ENCODE assay signal across 15 cellular contexts in the genomic region with DNA sequence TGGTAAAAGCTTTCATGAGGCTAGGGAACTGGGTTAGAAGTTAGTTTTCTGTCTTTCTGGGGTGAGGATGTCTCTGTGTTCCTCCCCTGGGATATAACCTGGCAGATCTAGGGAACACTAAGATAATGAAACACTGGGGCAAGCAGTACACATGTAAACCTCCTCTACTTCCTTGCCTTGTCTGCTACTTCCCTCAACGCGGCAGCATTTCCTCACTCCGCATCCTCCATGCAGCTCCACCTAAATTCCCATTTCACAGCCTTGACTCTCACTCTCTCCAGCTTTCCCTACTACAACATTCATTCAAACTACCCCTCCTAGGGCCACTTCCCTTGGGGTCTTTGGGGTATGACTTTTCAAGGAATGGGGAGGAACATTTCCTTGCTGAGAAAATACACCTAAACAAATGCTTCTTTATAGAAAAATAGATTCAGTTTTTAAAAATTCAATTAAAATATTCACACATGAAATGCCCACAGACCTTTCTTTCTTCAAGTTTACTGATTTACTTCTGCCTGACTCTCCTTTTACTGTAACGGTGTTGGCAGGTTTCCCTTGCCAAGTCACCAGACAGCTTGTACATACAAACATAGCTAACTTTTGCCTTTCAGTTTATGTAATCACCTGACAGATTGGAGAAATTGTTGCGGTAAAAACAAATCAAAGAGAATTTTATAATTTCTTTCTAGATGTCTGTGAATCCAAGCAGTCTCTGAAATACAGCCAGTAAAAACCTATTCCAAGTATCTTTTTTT.
A peak's percentile ranks its signal among the peaks of the same experiment; 100 is the strongest.
DNase-seq lines count a peak whose midpoint lies in the region; ATAC-seq, FAIRE-seq and TF ChIP-seq lines count a peak whose summit lies in the region.
"Had no signal": no experiment of that assay in that cellular context is flagged by ENCODE, and none has a peak within 500 bp of the region (broad histone marks: within the 10 kb centered on the region; RNA-seq: fewer than 3 reads in every experiment).

No MANE protein-coding gene starts in this region.

- peak; percentile 53; the same call in 1 of the 2 replicates for ATAC-seq in WTC11
- ATAC-seq in pancreas, result peak; percentile 82 to 96 (median 95)
- ATAC-seq in HG02840 (IDR thresholded peaks at IDR 0.05; ENCODE audit: low FRiP score, unreplicated experiment), result no peak
- ATAC-seq: CD8-positive, alpha-beta T cell; naive thymus-derived CD8-positive, alpha-beta T cell had no signal

- no peaks in the 10 kb centered on the region for H3K23me2 ChIP-seq in H9 (ENCODE audit: insufficient read length, low read depth, low read length, poor library complexity, severe bottlenecking)

- no peaks in the 10 kb centered on the region for H4K20me1 ChIP-seq in H9 (ENCODE audit: control insufficient read depth, insufficient read depth, insufficient read length)

- TF ChIP-seq CTCF in WTC11 (IDR thresholded peaks at IDR 0.05) (no peak), foreskin fibroblast (IDR thresholded peaks at IDR 0.05; ENCODE audit: low read depth, low read length) (no peak), pancreas (IDR thresholded peaks at IDR 0.05) (no peak), H9 (conservative IDR thresholded peaks at IDR 0.05) (no peak)

- no peak overlapping the region for H3K56ac ChIP-seq in H9 (ENCODE audit: insufficient read length, low read depth, low read length)

- no peaks in the 10 kb centered on the region for H3K36me3 ChIP-seq in pancreas
- H3K36me3 ChIP-seq: SJCRH30, spleen had no signal

- H3K18ac ChIP-seq in H9 (ENCODE audit: insufficient read length, low read depth, low read length), result no peak overlapping the region

- no peak overlapping the region for H3K4me3 ChIP-seq in foreskin fibroblast (ENCODE audit: low read depth in 1 of 2, low read length in 2 of 2)
- H3K4me3 ChIP-seq in pancreas, result no peak overlapping the region
- H3K4me3 ChIP-seq: SJCRH30, spleen had no signal

- H3K27me3 ChIP-seq in pancreas, result no peaks in the 10 kb centered on the region
- no peaks in the 10 kb centered on the region for H3K27me3 ChIP-seq in H9 (ENCODE audit: insufficient read depth, low read length)
- H3K27me3 ChIP-seq: SJCRH30, spleen had no signal

- no peak overlapping the region for H4K91ac ChIP-seq in H9 (ENCODE audit: insufficient read length, low read depth, low read length)

- H3K4me1 ChIP-seq in pancreas, result peaks cover 3 to 10% (median 9%) of the 10 kb centered on the region in 3 donors
- H3K4me1 ChIP-seq in H9 (ENCODE audit: insufficient read depth, low read length), result no peaks in the 10 kb centered on the region
- H3K4me1 ChIP-seq: SJCRH30, spleen had no signal

- no peak overlapping the region for H4K8ac ChIP-seq in H9 (replicated peaks; ENCODE audit: insufficient read length, low read depth, low read length)

- DNase-seq in H4 (ENCODE audit: low spot score) (peak; percentile 45), WTC11 (ENCODE audit: low spot score) (no peak), foreskin fibroblast (peak; percentile 43 to 68), pancreas (peak in 4 of 6 donors; percentile 45 to 82 (median 60)), H9 (no peak)
- DNase-seq in activated CD4-positive, alpha-beta T cell treated with anti-CD3 and anti-CD28 coated beads, Interleukin-2, amount 50 U/mL, for 4 hours, result no peak
- DNase-seq: activated naive CD4-positive, alpha-beta T cell treated with Interleukin-2 at 50 U/mL for 16 hours; CD8-positive, alpha-beta T cell; GOT3; naive thymus-derived CD8-positive, alpha-beta T cell; NCI-H2107; SJCRH30; spleen; substantia nigra had no signal

- no peak overlapping the region for H2AFZ ChIP-seq in H9 (ENCODE audit: low read length)

- 43 to 48% methylated on average over 5 of the region's 5 CpGs for WGBS in pancreas, 2 donors
- no CpG with 5 or more reads among the region's 5 CpGs for WGBS in H9 (ENCODE audit: extremely low coverage, insufficient read length, low lambda C conversion rate)

- H3K79me2 ChIP-seq in H9 (ENCODE audit: insufficient read depth, low read length), result no peaks in the 10 kb centered on the region

- H2BK5ac ChIP-seq in H9 (ENCODE audit: insufficient read length, low read length), result no peak overlapping the region

- no peak overlapping the region for H2BK12ac ChIP-seq in H9 (ENCODE audit: insufficient read length, low read depth, low read length)

- no peak overlapping the region for H3K27ac Mint-ChIP-seq in WTC11
- no peak overlapping the region; a peak in 1 of 7 replicates for H3K27ac Mint-ChIP-seq in H9
- H3K27ac Mint-ChIP-seq: CD8-positive, alpha-beta T cell had no signal

- peak overlapping the region in 2 of 4 donors; percentile 19 to 56 for H3K27ac ChIP-seq in pancreas
- H3K27ac ChIP-seq in H9 (ENCODE audit: insufficient read length, low read depth, low read length), result no peak overlapping the region
- H3K27ac ChIP-seq: SJCRH30, spleen had no signal

- H3K79me1 ChIP-seq in H9 (ENCODE audit: insufficient read depth, low read depth, low read length, poor library complexity, severe bottlenecking), result no peaks in the 10 kb centered on the region

- H3K9me3 ChIP-seq in pancreas (no peaks in the 10 kb centered on the region), H9 (ENCODE audit: control insufficient read depth, low read depth, low read length) (no peaks in the 10 kb centered on the region)
- H3K9me3 ChIP-seq: SJCRH30 had no signal

- H3K4ac ChIP-seq in H9 (ENCODE audit: low read depth, low read length), result no peak overlapping the region

- no peak overlapping the region for H3K4me2 ChIP-seq in H9 (ENCODE audit: insufficient read depth, insufficient read length, low read length)

- no peak overlapping the region for H3K23ac ChIP-seq in H9 (ENCODE audit: insufficient read length, low read depth, low read length)

- no peak overlapping the region for H4K5ac ChIP-seq in H9 (ENCODE audit: insufficient read length, low read depth, low read length)

- POLR2A ChIA-PET in WTC11 (lab: Charles Lee), result no interaction called here

- H2BK20ac ChIP-seq in H9 (ENCODE audit: low read depth, low read length, poor library complexity, severe bottlenecking), result no peak overlapping the region

- H3K4me1 Mint-ChIP-seq in WTC11 (peaks cover 8% of the 10 kb centered on the region), H9 (peaks cover 0 to 3% of the 10 kb centered on the region in 2 experiments; a peak in 1 of 4 replicates)

- no peak overlapping the region for H3T11ph ChIP-seq in H9 (ENCODE audit: low read length)

- H3K36me3 Mint-ChIP-seq in WTC11 (no peaks in the 10 kb centered on the region), H9 (ENCODE audit: insufficient read depth in 1 of 3, low read depth in 3 of 3) (no peaks in the 10 kb centered on the region)
- H3K36me3 Mint-ChIP-seq: CD8-positive, alpha-beta T cell; naive thymus-derived CD8-positive, alpha-beta T cell had no signal

- no peak overlapping the region for H2BK120ac ChIP-seq in H9 (ENCODE audit: low read depth, low read length, poor library complexity, severe bottlenecking)

- FAIRE-seq in pancreas (lab: Jason Lieb, UNC), result peak; percentile 86

- no peak overlapping the region for H3K4me3 Mint-ChIP-seq in WTC11
- no peak overlapping the region for H3K4me3 Mint-ChIP-seq in H9
- H3K4me3 Mint-ChIP-seq: CD8-positive, alpha-beta T cell; naive thymus-derived CD8-positive, alpha-beta T cell had no signal

- H3K14ac ChIP-seq in H9 (ENCODE audit: insufficient read depth, low read length), result no peak overlapping the region

- no peak overlapping the region for H3K9ac ChIP-seq in H9 (ENCODE audit: extremely low read depth, insufficient read length, low read length)

- no peak overlapping the region for H2AK5ac ChIP-seq in H9 (ENCODE audit: insufficient read length, low read length)

- H3K27me3 Mint-ChIP-seq in WTC11 (ENCODE audit: low read depth) (no peaks in the 10 kb centered on the region), H9 (ENCODE audit: low read depth) (no peaks in the 10 kb centered on the region)
- H3K27me3 Mint-ChIP-seq: naive thymus-derived CD8-positive, alpha-beta T cell had no signal

- H3K9me3 Mint-ChIP-seq in WTC11 (peaks cover 12% of the 10 kb centered on the region; the same call in 1 of the 2 replicates), H9 (peaks cover 3 to 7% of the 10 kb centered on the region in 2 experiments; a peak in 2 of 5 replicates)
- H3K9me3 Mint-ChIP-seq: CD8-positive, alpha-beta T cell had no signal

- no peak overlapping the region for H2BK15ac ChIP-seq in H9 (ENCODE audit: low read depth, low read length)

- CTCF ChIA-PET in WTC11 (lab: Charles Lee), result no interaction called here

- intact Hi-C loops in pancreas (cut with DNase I), result no loop called here

TF ChIP-seq in WTC11, 78 proteins besides CTCF, POLR2A, EP300 and RAD21 (continues in another document):
- TF ChIP-seq, protein P1, sequence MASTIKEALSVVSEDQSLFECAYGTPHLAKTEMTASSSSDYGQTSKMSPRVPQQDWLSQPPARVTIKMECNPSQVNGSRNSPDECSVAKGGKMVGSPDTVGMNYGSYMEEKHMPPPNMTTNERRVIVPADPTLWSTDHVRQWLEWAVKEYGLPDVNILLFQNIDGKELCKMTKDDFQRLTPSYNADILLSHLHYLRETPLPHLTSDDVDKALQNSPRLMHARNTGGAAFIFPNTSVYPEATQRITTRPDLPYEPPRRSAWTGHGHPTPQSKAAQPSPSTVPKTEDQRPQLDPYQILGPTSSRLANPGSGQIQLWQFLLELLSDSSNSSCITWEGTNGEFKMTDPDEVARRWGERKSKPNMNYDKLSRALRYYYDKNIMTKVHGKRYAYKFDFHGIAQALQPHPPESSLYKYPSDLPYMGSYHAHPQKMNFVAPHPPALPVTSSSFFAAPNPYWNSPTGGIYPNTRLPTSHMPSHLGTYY (CRISPR knock-in tag; IDR thresholded peaks at IDR 0.05), result no peak

Comparison
In these comparisons a context has a peak if more than half of its experiments do, and no peak if none do; other contexts are left out.
1. DNase-seq: peak in H4 (single experiment), foreskin fibroblast (2 of 2) and pancreas (4 of 6); none in WTC11 (single experiment), activated CD4-positive, alpha-beta T cell treated with anti-CD3 and anti-CD28 coated beads, Interleukin-2, amount 50 U/mL, for 4 hours (0 of 2) and H9 (single experiment).